In genomic region chr12:1474567-1475153, GRCh38 we compare ENCODE assay signal across 8 cellular contexts.
DNase-seq lines count a peak whose midpoint lies in the region; TF ChIP-seq lines count a peak whose summit lies in the region.

No MANE protein-coding gene starts in this region.

- WGBS in thyroid gland, 2 donors = 50 to 52% methylated on average over 10 of the region's 10 CpGs

- no peaks in the 10 kb centered on the region for H3K27me3 ChIP-seq in thyroid gland

- H3K36me3 ChIP-seq in thyroid gland = no peaks in the 10 kb centered on the region

- H3K4me3 ChIP-seq in epithelial cell of proximal tubule (ENCODE audit: low read depth, low read length) (peak overlapping the region; percentile 22), thyroid gland (replicated peaks in 1 of 3) (no peak overlapping the region)

- peaks cover 18 to 29% of the 10 kb centered on the region in 2 donors for H3K4me1 ChIP-seq in thyroid gland

- peak overlapping the region in 1 of 3 donors; percentile 24 for H3K27ac ChIP-seq in thyroid gland

- TF ChIP-seq POLR2A in thyroid gland (IDR thresholded peaks at IDR 0.05) = no peak

- no peaks in the 10 kb centered on the region for H3K9me3 ChIP-seq in thyroid gland

- peak; percentile 97 for DNase-seq in EH (ENCODE audit: low read depth)
- DNase-seq in NCI-H446 (lab: John Stamatoyannopoulos, UW) = peak; percentile 89 to 92
- DNase-seq in epithelial cell of proximal tubule (ENCODE audit: low read depth) = no peak
- DNase-seq in non-pigmented ciliary epithelial cell (ENCODE audit: low read depth) = peak; percentile 85
- no peak for DNase-seq in HUDEP-2 (lab: John Stamatoyannopoulos, UW; ENCODE audit: unreplicated experiment in 76 of 76)
- DNase-seq in NCI-H146 treated with DMSO at 0.1 percent for 48 hours (lab: John Stamatoyannopoulos, UW; ENCODE audit: unreplicated experiment) = no peak
- DNase-seq in thyroid gland = no peak
- no peak for DNase-seq in ureter (ENCODE audit: low spot score)

- TF ChIP-seq CTCF in epithelial cell of proximal tubule (conservative IDR thresholded peaks at IDR 0.05; ENCODE audit: low read depth, low read length) = no peak
- no peak for TF ChIP-seq CTCF in thyroid gland (IDR thresholded peaks at IDR 0.05)

- intact Hi-C loops in thyroid gland (cut with DNase I) = no loop called here

Comparison
In these comparisons a context has a peak if more than half of its experiments do, and no peak if none do; other contexts are left out.
1. DNase-seq: peak in EH (single experiment), NCI-H446 (2 of 2) and non-pigmented ciliary epithelial cell (single experiment); none in epithelial cell of proximal tubule (single experiment), HUDEP-2 (0 of 76), NCI-H146 treated with DMSO at 0.1 percent for 48 hours (single experiment), thyroid gland (0 of 2) and ureter (single experiment).